2 cellular contexts compared by ENCODE assay signal in the genomic region with DNA sequence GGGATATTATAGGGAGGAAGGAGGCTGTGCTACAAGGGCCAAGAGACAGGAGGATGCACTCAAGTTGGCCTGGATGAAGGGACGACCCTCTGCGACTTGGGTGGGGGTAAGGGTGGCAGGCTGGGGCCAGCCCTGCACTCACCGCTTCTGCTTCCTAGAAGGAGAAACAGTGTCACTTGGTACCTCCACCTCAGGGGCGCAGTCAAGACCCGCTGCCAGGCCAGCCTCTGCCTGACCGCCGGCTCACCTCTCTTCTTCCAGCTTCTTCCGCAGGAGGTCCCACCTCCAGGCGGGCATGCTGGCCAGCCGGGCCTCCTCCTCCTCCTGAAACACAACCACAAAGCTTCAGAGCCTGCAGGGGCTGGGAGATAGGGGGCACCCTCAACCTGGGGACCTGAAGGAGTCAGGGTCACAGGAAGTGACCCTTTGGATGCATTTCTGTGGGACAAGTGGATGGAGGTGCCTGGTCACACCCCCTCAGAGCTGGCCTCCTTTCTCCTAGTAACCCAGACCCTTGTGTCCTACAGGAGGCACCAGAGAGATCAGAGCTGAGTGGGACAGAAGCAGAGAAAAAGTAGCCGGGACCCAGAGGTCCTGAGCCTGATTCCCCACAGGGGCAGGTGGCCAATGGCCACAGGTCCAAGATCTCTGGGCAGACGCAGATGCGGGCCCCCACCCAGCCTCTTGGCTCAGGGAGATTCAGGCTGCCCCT. TPM values are rescaled to one million over a fixed set of nuclear protein-coding genes. Genes with fewer than 3 reads are reported as not detected.
"Had no signal": no experiment of that assay in that cellular context is flagged by ENCODE, and none has a peak within 500 bp of the region (broad histone marks: within the 10 kb centered on the region; RNA-seq: fewer than 3 reads in every experiment).

No MANE protein-coding gene starts in this region.

RNA-seq across cellular contexts. Expression of a gene that starts 24.4 kb away (rescaled TPM):
- total RNA-seq: myocyte had no signal
- polyA plus RNA-seq: heart right ventricle had no signal

RNA-seq across cellular contexts. Expression of a gene that starts 49.2 kb away (rescaled TPM):
- total RNA-seq: myocyte had no signal
- polyA plus RNA-seq: heart right ventricle had no signal
